ENCODE assay signal across 20 cellular contexts in genomic region chr6:120147218-120147871, GRCh38.
DNase-seq lines count a peak whose midpoint lies in the region; ATAC-seq and TF ChIP-seq lines count a peak whose summit lies in the region.
"Had no signal": no experiment of that assay in that cellular context is flagged by ENCODE, and none has a peak within 500 bp of the region (broad histone marks: within the 10 kb centered on the region; RNA-seq: fewer than 3 reads in every experiment).

No MANE protein-coding gene starts in this region.

- H3K4me3 Mint-ChIP-seq in MCF 10A (ENCODE audit: unreplicated experiment): no peak overlapping the region
- no peak overlapping the region for H3K4me3 Mint-ChIP-seq in chondrocyte (ENCODE audit: unreplicated experiment)
- H3K4me3 Mint-ChIP-seq: activated B cell treated with CpG ODN at 0.5 μM for 24 hours; activated T-cell treated with anti-CD3 and anti-CD28 coated beads, Interleukin-2, amount 50 U/mL, for 72 hours; stimulated activated memory B cell treated with anti-CD40 and anti-IgM and Interleukin-4, amounts not matched to agents 10 μg/mL and 1 μg/mL and 100 μg/mL, for 72 hours had no signal

- ATAC-seq in HG03432 (IDR thresholded peaks at IDR 0.05; ENCODE audit: unreplicated experiment): peak; percentile 45
- ATAC-seq: activated T-cell treated with anti-CD3 and anti-CD28 coated beads, Interleukin-2, amount 50 U/mL, for 72 hours; stimulated activated memory B cell treated with anti-CD40 and anti-IgM and Interleukin-4, amounts not matched to agents 10 μg/mL and 1 μg/mL and 100 μg/mL, for 72 hours had no signal

- H3K4me1 Mint-ChIP-seq in MCF 10A (ENCODE audit: insufficient read depth, unreplicated experiment): peaks cover 7% of the 10 kb centered on the region
- H3K4me1 Mint-ChIP-seq in chondrocyte (ENCODE audit: low read depth): no peaks in the 10 kb centered on the region

- POLR2A ChIA-PET in MCF 10A (lab: Yijun Ruan, JAX): no interaction called here

- H3K27me3 Mint-ChIP-seq in MCF 10A (ENCODE audit: insufficient read depth, unreplicated experiment): no peaks in the 10 kb centered on the region
- H3K27me3 Mint-ChIP-seq in chondrocyte (ENCODE audit: low read depth): peaks cover 5% of the 10 kb centered on the region
- H3K27me3 Mint-ChIP-seq: activated B cell treated with CpG ODN at 0.5 μM for 24 hours; stimulated activated memory B cell treated with anti-CD40 and anti-IgM and Interleukin-4, amounts not matched to agents 10 μg/mL and 1 μg/mL and 100 μg/mL, for 72 hours had no signal

- 75 to 80% methylated on average over 2 to 4 of the region's 4 CpGs for WGBS in testis, 2 donors

- H3K4me1 ChIP-seq in breast epithelium (no peaks in the 10 kb centered on the region), testis (no peaks in the 10 kb centered on the region)
- H3K4me1 ChIP-seq: uterus had no signal

- H3K36me3 ChIP-seq in breast epithelium (no peaks in the 10 kb centered on the region), testis (ENCODE audit: low read depth, missing control alignments) (no peaks in the 10 kb centered on the region)
- H3K36me3 ChIP-seq: uterus had no signal

- H3K9me3 Mint-ChIP-seq in MCF 10A (ENCODE audit: unreplicated experiment): peaks cover 7% of the 10 kb centered on the region
- peaks cover 10% of the 10 kb centered on the region for H3K9me3 Mint-ChIP-seq in chondrocyte (ENCODE audit: low read depth)

- H3K27me3 ChIP-seq in breast epithelium: no peaks in the 10 kb centered on the region
- no peaks in the 10 kb centered on the region for H3K27me3 ChIP-seq in testis
- H3K27me3 ChIP-seq: uterus had no signal

- TF ChIP-seq POLR2A in breast epithelium (IDR thresholded peaks at IDR 0.05): no peak
- TF ChIP-seq POLR2A in testis (IDR thresholded peaks at IDR 0.05): no peak

- TF ChIP-seq CTCF in MCF 10A (IDR thresholded peaks at IDR 0.05; ENCODE audit: unreplicated experiment): peak; percentile 9
- no peak for TF ChIP-seq CTCF in breast epithelium (IDR thresholded peaks at IDR 0.05)
- peak; percentile 35 for TF ChIP-seq CTCF in chondrocyte (IDR thresholded peaks at IDR 0.05)
- peak in 1 of 3 experiments; percentile 21 for TF ChIP-seq CTCF in testis (IDR thresholded peaks at IDR 0.05)

- H3K36me3 Mint-ChIP-seq in MCF 10A (ENCODE audit: insufficient read depth, unreplicated experiment) (no peaks in the 10 kb centered on the region), chondrocyte (ENCODE audit: low read depth) (no peaks in the 10 kb centered on the region)
- H3K36me3 Mint-ChIP-seq: stimulated activated memory B cell treated with anti-CD40 and anti-IgM and Interleukin-4, amounts not matched to agents 10 μg/mL and 1 μg/mL and 100 μg/mL, for 72 hours had no signal

- intact Hi-C loops in MCF 10A (cut with micrococcal nuclease) (no loop called here), breast epithelium (cut with DNase I; ENCODE audit: low total_unique reads) (no loop called here), testis (cut with DNase I; ENCODE audit: low total_unique reads) (no loop called here)

- DNase-seq in MCF 10A (ENCODE audit: unreplicated experiment): no peak
- no peak for DNase-seq in breast epithelium (ENCODE audit: low spot score in 2 of 2)
- DNase-seq in chondrocyte (ENCODE audit: low spot score): peak; percentile 46
- DNase-seq in testis: peak; percentile 27
- no peak for DNase-seq in HPDE6-E6E7 (ENCODE audit: extremely low spot score)
- no peak for DNase-seq in NCI-H510A treated with DMSO at 0.1 percent for 48 hours (lab: John Stamatoyannopoulos, UW)
- no peak for DNase-seq in NCI-H2029 (lab: John Stamatoyannopoulos, UW)
- DNase-seq: activated B cell treated with CpG ODN at 0.5 μM for 24 hours; activated T-cell treated with anti-CD3 and anti-CD28 coated beads, Interleukin-2, amount 50 U/mL, for 72 hours; AML-193; anterior cingulate cortex; DMS79 treated with DMSO at 0.1 percent for 48 hours; foreskin fibroblast; NCI-H146; NCI-H82; posterior cingulate gyrus; stimulated activated CD4-positive, alpha-beta T cell treated with anti-CD3 and anti-CD28 coated beads, Interleukin-2, amount 100 ng/mL, for 48 hours; uterus had no signal

- H3K27ac ChIP-seq in breast epithelium (no peak overlapping the region), testis (no peak overlapping the region)
- H3K27ac ChIP-seq: uterus had no signal

- H3K9me3 ChIP-seq in breast epithelium (peaks cover 0 to 12% of the 10 kb centered on the region in 2 donors), testis (no peaks in the 10 kb centered on the region)
- H3K9me3 ChIP-seq: uterus had no signal

- no TSS peak for BruUV-seq in MCF 10A (replicated peaks; lab: Mats Ljungman, UMichigan)

- H3K27ac Mint-ChIP-seq in MCF 10A (ENCODE audit: low read depth, unreplicated experiment) (no peak overlapping the region), chondrocyte (ENCODE audit: unreplicated experiment) (no peak overlapping the region)
- H3K27ac Mint-ChIP-seq: activated B cell treated with CpG ODN at 0.5 μM for 24 hours; activated T-cell treated with anti-CD3 and anti-CD28 coated beads, Interleukin-2, amount 50 U/mL, for 72 hours; stimulated activated memory B cell treated with anti-CD40 and anti-IgM and Interleukin-4, amounts not matched to agents 10 μg/mL and 1 μg/mL and 100 μg/mL, for 72 hours had no signal

- no peak overlapping the region for H3K4me3 ChIP-seq in breast epithelium
- H3K4me3 ChIP-seq in testis: no peak overlapping the region
- H3K4me3 ChIP-seq: uterus had no signal

- CTCF ChIA-PET in MCF 10A (lab: Yijun Ruan, JAX): interaction anchor here (0.6 kb wide), 1 partner anchor 37 kb away, joined by 3 read pairs; no protein-coding TSS in a partner anchor

Comparison
In these comparisons a context has a peak if more than half of its experiments do, and no peak if none do; other contexts are left out.
1. CTCF ChIP-seq: peak in MCF 10A (single experiment) and chondrocyte (single experiment); none in breast epithelium (0 of 3).
2. DNase-seq: peak in chondrocyte (single experiment) and testis (single experiment); none in MCF 10A (single experiment), breast epithelium (0 of 2), HPDE6-E6E7 (single experiment), NCI-H510A treated with DMSO at 0.1 percent for 48 hours (single experiment) and NCI-H2029 (single experiment).